ENCODE assay signal across 1 cellular context in the genomic region with DNA sequence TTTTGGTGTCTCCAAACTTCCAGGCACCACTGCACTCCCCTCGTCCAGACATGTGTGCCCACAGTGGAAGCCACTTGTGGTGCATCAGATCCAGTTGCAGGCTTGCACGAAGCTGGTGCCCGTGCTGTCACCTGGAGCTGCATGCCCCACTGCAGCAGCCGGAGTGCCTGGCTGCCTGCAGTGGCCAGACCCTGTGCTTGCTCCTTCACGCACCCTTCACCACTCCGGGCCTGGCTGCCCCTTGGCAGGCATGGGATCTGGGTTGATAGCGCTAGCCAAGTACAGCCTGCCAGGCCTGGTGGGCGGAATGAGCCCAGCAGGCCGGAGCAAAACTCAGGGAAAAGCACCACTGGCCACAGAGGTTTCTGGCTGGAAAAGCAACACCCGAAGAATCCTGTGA.
TF ChIP-seq lines count a peak whose summit lies in the region.

No MANE protein-coding gene starts in this region.

TF ChIP-seq in GM23338, 12 proteins besides CTCF, POLR2A, EP300 and RAD21 (continued from another document):
- no peak for TF ChIP-seq EZH2 (IDR thresholded peaks at IDR 0.05; ENCODE audit: low read depth, unreplicated experiment)
- no peak for TF ChIP-seq NANOG (IDR thresholded peaks at IDR 0.05; ENCODE audit: borderline replicate concordance)
TF ChIP-seq in GM23338: peak in this region for 0.
